Comparison of ENCODE assay signal across 24 cellular contexts in the genomic region with DNA sequence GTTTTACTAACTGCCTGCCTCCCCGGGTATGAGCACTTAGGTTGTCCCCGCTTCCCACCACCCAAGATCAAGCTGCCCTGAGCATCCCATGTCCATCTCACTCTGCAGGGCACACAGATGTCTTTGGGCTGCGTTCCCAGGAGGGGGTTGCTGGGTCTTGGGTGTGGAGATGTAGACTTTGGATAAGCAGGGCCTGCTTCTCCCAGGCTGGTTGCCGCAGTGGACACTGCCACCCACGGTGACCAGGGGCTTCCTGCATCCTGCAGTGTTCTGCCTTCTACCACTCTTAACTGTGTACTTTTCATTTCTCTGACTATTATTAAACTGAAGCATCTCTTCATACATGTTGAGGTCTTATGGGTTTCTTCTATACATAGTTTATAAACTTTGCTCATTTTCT.
"Had no signal": no experiment of that assay in that cellular context is flagged by ENCODE, and none has a peak within 500 bp of the region (broad histone marks: within the 10 kb centered on the region; RNA-seq: fewer than 3 reads in every experiment).

No MANE protein-coding gene starts in this region.

- H3K36me3 Mint-ChIP-seq: activated CD4-positive, alpha-beta memory T cell treated with anti-CD3 and anti-CD28 coated beads for 36 hours; activated naive CD8-positive, alpha-beta T cell treated with anti-CD3 and anti-CD28 coated beads, Interleukin-2, amount 10 ng/mL, durations not matched to agents 7 days and 5 days had no signal

- H3K27ac ChIP-seq: adrenal gland, Peyer's patch, RWPE1, SJCRH30, VCaP had no signal

- H3K36me3 ChIP-seq: breast epithelium had no signal

- H3K9me3 ChIP-seq: adrenal gland, breast epithelium, MG63, Peyer's patch, SJCRH30, SK-N-SH had no signal

- H3K4me1 Mint-ChIP-seq: activated CD4-positive, alpha-beta T cell treated with anti-CD3 and anti-CD28 coated beads, Interleukin-2, amount 10 ng/mL, durations not matched to agents 7 days and 5 days; activated naive CD8-positive, alpha-beta T cell treated with anti-CD3 and anti-CD28 coated beads, Interleukin-2, amount 10 ng/mL, durations not matched to agents 7 days and 5 days had no signal

- H3K4me3 Mint-ChIP-seq: activated CD4-positive, alpha-beta memory T cell treated with anti-CD3 and anti-CD28 coated beads for 36 hours; activated CD4-positive, alpha-beta T cell treated with anti-CD3 and anti-CD28 coated beads, Interleukin-2, amount 10 ng/mL, durations not matched to agents 7 days and 5 days; activated naive CD8-positive, alpha-beta T cell treated with anti-CD3 and anti-CD28 coated beads, Interleukin-2, amount 10 ng/mL, durations not matched to agents 7 days and 5 days had no signal

- H3K9ac ChIP-seq: SK-N-SH had no signal

- H3K27ac Mint-ChIP-seq: activated CD4-positive, alpha-beta memory T cell treated with anti-CD3 and anti-CD28 coated beads for 36 hours; activated CD4-positive, alpha-beta T cell treated with anti-CD3 and anti-CD28 coated beads, Interleukin-2, amount 10 ng/mL, durations not matched to agents 7 days and 5 days; activated naive CD8-positive, alpha-beta T cell treated with anti-CD3 and anti-CD28 coated beads, Interleukin-2, amount 10 ng/mL, durations not matched to agents 7 days and 5 days had no signal

- H3K4me2 ChIP-seq: SK-N-SH had no signal

- H3K4me3 ChIP-seq: adrenal gland, breast epithelium, MG63, Peyer's patch, SJCRH30 had no signal

- H3K4me1 ChIP-seq: Peyer's patch had no signal

- H3K27me3 Mint-ChIP-seq: activated CD4-positive, alpha-beta memory T cell treated with anti-CD3 and anti-CD28 coated beads for 36 hours; activated CD4-positive, alpha-beta T cell treated with anti-CD3 and anti-CD28 coated beads, Interleukin-2, amount 10 ng/mL, durations not matched to agents 7 days and 5 days; activated naive CD8-positive, alpha-beta T cell treated with anti-CD3 and anti-CD28 coated beads, Interleukin-2, amount 10 ng/mL, durations not matched to agents 7 days and 5 days had no signal

- H3K27me3 ChIP-seq: adrenal gland, breast epithelium, MG63, Peyer's patch, SJCRH30 had no signal

- DNase-seq: activated CD4-positive, alpha-beta memory T cell treated with anti-CD3 and anti-CD28 coated beads for 36 hours; activated CD4-positive, alpha-beta T cell treated with anti-CD3 and anti-CD28 coated beads, Interleukin-2, amount 10 ng/mL, durations not matched to agents 7 days and 5 days; activated CD4-positive, CD25-positive, alpha-beta regulatory T cell; activated CD8-positive, alpha-beta memory T cell treated with anti-CD3 and anti-CD28 coated beads, Interleukin-2, amount 50 U/mL, for 4 hours; activated naive CD4-positive, alpha-beta T cell treated with anti-CD3 and anti-CD28 coated beads, Interleukin-2, amount 50 U/mL, for 16 hours; activated naive CD8-positive, alpha-beta T cell treated with anti-CD3 and anti-CD28 coated beads, Interleukin-2, amount 10 ng/mL, durations not matched to agents 7 days and 5 days; adrenal gland; MG63; MV-4-11; NCI-H1092 treated with DMSO at 0.1 percent for 48 hours; NCI-H1417 treated with DMSO at 0.1 percent for 48 hours; NCI-H1694 treated with DMSO at 0.1 percent for 48 hours; NCI-H2029 treated with DMSO at 0.1 percent for 48 hours; NCI-H510A treated with DMSO at 0.1 percent for 48 hours; NCI-H69; NK-92 treated with Interleukin-12 subunit alpha and Interleukin-12 subunit beta, amount 100 ng/mL, for 24 hours; Peyer's patch; Right ventricle myocardium superior; SJCRH30; SK-N-SH; T-helper 1 cell had no signal

- H3K9me3 Mint-ChIP-seq: activated CD4-positive, alpha-beta memory T cell treated with anti-CD3 and anti-CD28 coated beads for 36 hours; activated CD4-positive, alpha-beta T cell treated with anti-CD3 and anti-CD28 coated beads, Interleukin-2, amount 10 ng/mL, durations not matched to agents 7 days and 5 days had no signal
